ENCODE assay signal across 2 cellular contexts in genomic region chr1:10599194-10599861, GRCh38.
TF ChIP-seq lines count a peak whose summit lies in the region.

No MANE protein-coding gene starts in this region.

TF ChIP-seq in A549, 52 proteins besides CTCF, POLR2A, EP300 and RAD21 (continued from another document):
- TF ChIP-seq ELK1 (IDR thresholded peaks at IDR 0.05; ENCODE audit: low read depth, low read length) (no peak), HOXB13 (CRISPR knock-in tag; IDR thresholded peaks at IDR 0.05; ENCODE audit: low read depth) (no peak), USF2 (IDR thresholded peaks at IDR 0.05) (no peak), FOSL2 (IDR thresholded peaks at IDR 0.05) (peak; percentile 76), FOSL2 (CRISPR knock-in tag; IDR thresholded peaks at IDR 0.05) (peak; percentile 91), CEBPB (IDR thresholded peaks at IDR 0.05) (peak in 1 of 2 experiments; percentile 66; a peak in 2 of 4 replicates), MAZ (IDR thresholded peaks at IDR 0.05; ENCODE audit: borderline replicate concordance, low read depth, low read length) (no peak), HMGXB4 (CRISPR knock-in tag; IDR thresholded peaks at IDR 0.05; ENCODE audit: borderline replicate concordance) (no peak), CHD2 (IDR thresholded peaks at IDR 0.05; ENCODE audit: low read length, partially characterized antibody) (no peak), TP53 (CRISPR knock-in tag; IDR thresholded peaks at IDR 0.05) (no peak), PHF8 (IDR thresholded peaks at IDR 0.05; ENCODE audit: borderline replicate concordance, low read depth) (no peak), JUN (IDR thresholded peaks at IDR 0.05) (peak in 1 of 2 experiments; percentile 50; a peak in 1 of 5 replicates), HES2 (IDR thresholded peaks at IDR 0.05) (no peak), NFE2L2 (conservative IDR thresholded peaks at IDR 0.05; ENCODE audit: low read length) (no peak), ESRRA (IDR thresholded peaks at IDR 0.05; ENCODE audit: borderline replicate concordance, low read length) (peak; percentile 47; the same call in 1 of the 2 replicates), RNF2 (IDR thresholded peaks at IDR 0.05; ENCODE audit: borderline replicate concordance, low read depth) (no peak), RCOR1 (IDR thresholded peaks at IDR 0.05; ENCODE audit: low read depth, low read length) (no peak), MAFK (IDR thresholded peaks at IDR 0.05; ENCODE audit: partially characterized antibody) (no peak), JUNB (IDR thresholded peaks at IDR 0.05) (peak; percentile 51; the same call in 1 of the 2 replicates), SREBF2 (IDR thresholded peaks at IDR 0.05) (no peak), SMC3 (IDR thresholded peaks at IDR 0.05) (no peak), BCL3 (IDR thresholded peaks at IDR 0.05) (no peak), HEYL (CRISPR knock-in tag; IDR thresholded peaks at IDR 0.05) (no peak), RFX5 (IDR thresholded peaks at IDR 0.05) (no peak), EHF (CRISPR knock-in tag; IDR thresholded peaks at IDR 0.05) (no peak), NR3C1 (IDR thresholded peaks at IDR 0.05) (no peak), HOXB5 (CRISPR knock-in tag; IDR thresholded peaks at IDR 0.05) (0 out of 2 replicates have a peak, but pooled peaks have one; percentile 44)

TF ChIP-seq in liver, 16 proteins besides CTCF, POLR2A, EP300 and RAD21 (continued from another document):
- TF ChIP-seq REST (IDR thresholded peaks at IDR 0.05) (no peak), EGR1 (IDR thresholded peaks at IDR 0.05; ENCODE audit: low read depth in 2 of 2) (no peak), RXRA (IDR thresholded peaks at IDR 0.05) (peak; percentile 20 to 66)
